In the genomic region with DNA sequence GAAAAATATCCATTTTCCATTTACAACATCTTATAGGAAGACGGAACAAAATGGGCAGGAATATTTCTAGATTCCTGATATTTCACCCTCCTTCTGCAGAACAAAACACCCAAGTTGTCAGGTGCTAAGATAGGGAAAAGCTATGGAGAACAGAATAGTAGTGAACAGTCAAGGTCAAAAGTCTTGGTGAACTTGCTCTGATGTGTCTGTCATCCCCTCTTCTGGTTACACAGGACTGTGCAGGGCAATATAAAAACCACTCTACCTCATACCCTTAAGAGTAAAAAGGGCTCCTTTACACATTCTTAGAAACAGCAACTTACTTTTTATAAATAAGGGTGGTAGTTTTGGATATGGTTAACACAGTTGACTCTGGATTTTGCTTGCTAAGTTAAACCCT, we compare ENCODE assay signal across 11 cellular contexts. TPM values are rescaled to one million over a fixed set of nuclear protein-coding genes. Genes with fewer than 3 reads are reported as not detected.
"Had no signal": no experiment of that assay in that cellular context is flagged by ENCODE, and none has a peak within 500 bp of the region (broad histone marks: within the 10 kb centered on the region; RNA-seq: fewer than 3 reads in every experiment).

No MANE protein-coding gene starts in this region.

- ATAC-seq: HCT116, HepG2 had no signal

- H3K9ac ChIP-seq: GM23248 had no signal

- H3K27ac Mint-ChIP-seq: HFFc6, IgD-negative memory B cell had no signal

- H3K4me1 ChIP-seq: HAP-1 had no signal

- H3K36me3 ChIP-seq: HAP-1 had no signal

- H3K9me3 Mint-ChIP-seq: IgD-negative memory B cell had no signal

- H2AFZ ChIP-seq: GM23248 had no signal

- H3K4me3 Mint-ChIP-seq: HFFc6, IgD-negative memory B cell had no signal

- DNase-seq: GM23248, GOT3, H7, HFFc6 had no signal

- H3K36me3 Mint-ChIP-seq: IgD-negative memory B cell had no signal

- H3K27ac ChIP-seq: GM23248, HL-60 had no signal

- H3K9me3 ChIP-seq: HAP-1 had no signal

- H3K4me3 ChIP-seq: GM23248, HAP-1 had no signal

- H3K4me1 Mint-ChIP-seq: IgD-negative memory B cell had no signal

RNA-seq across cellular contexts. Expression of a gene that starts 4.4 kb away (rescaled TPM):
- total RNA-seq: GM23248, H4, H7, HepG2, HFFc6, HT1080 had no signal
